ENCODE assay signal across 14 cellular contexts in genomic region chr3:126124148-126124868, GRCh38. TPM values are rescaled to one million over a fixed set of nuclear protein-coding genes. Genes with fewer than 3 reads are reported as not detected.
DNase-seq lines count a peak whose midpoint lies in the region; ATAC-seq and TF ChIP-seq lines count a peak whose summit lies in the region.
"Had no signal": no experiment of that assay in that cellular context is flagged by ENCODE, and none has a peak within 500 bp of the region (broad histone marks: within the 10 kb centered on the region; RNA-seq: fewer than 3 reads in every experiment).

No MANE protein-coding gene starts in this region.

- TF ChIP-seq CTCF in left lung (IDR thresholded peaks at IDR 0.05) (no peak), nephron progenitor cell (IDR thresholded peaks at IDR 0.05) (no peak)

- no peak for ATAC-seq in Right ventricle myocardium inferior
- no peak for ATAC-seq in left lung
- no peak for ATAC-seq in HG03097 (IDR thresholded peaks at IDR 0.05; ENCODE audit: low FRiP score, unreplicated experiment)
- ATAC-seq in HG03045 (IDR thresholded peaks at IDR 0.05; ENCODE audit: unreplicated experiment), result no peak

- H3K9me3 Mint-ChIP-seq in nephron progenitor cell, result no peaks in the 10 kb centered on the region
- H3K9me3 Mint-ChIP-seq: activated T-helper 2 cell treated with anti-CD3 and anti-CD28 coated beads, Interferon-gamma antibody, Interleukin-2, Interleukin-4, amounts not matched to agents 10 μg/mL and 5 μg/mL and 100 μg/mL, durations not matched to agents 14 hours and 24 hours and 36 hours; CD4-positive, alpha-beta T cell had no signal

- H3K27me3 ChIP-seq in left lung, result no peaks in the 10 kb centered on the region
- H3K27me3 ChIP-seq: breast epithelium had no signal

- peaks cover 11% of the 10 kb centered on the region for H3K27me3 Mint-ChIP-seq in nephron progenitor cell (ENCODE audit: low read depth, poor library complexity)
- H3K27me3 Mint-ChIP-seq: CD4-positive, alpha-beta T cell had no signal

- H3K9me3 ChIP-seq in left lung, result no peaks in the 10 kb centered on the region
- H3K9me3 ChIP-seq: breast epithelium had no signal

- peak; percentile 39 for DNase-seq in cardiac septum (ENCODE audit: low spot score)
- no peak for DNase-seq in Right ventricle myocardium inferior (ENCODE audit: missing footprints)
- DNase-seq in NCI-H69 (lab: John Stamatoyannopoulos, UW), result peak; percentile 45
- DNase-seq in left lung, result peak; percentile 16 to 67
- DNase-seq in ureter (ENCODE audit: low spot score), result peak; percentile 39
- no peak for DNase-seq in nephron progenitor cell
- DNase-seq: SIG-M5; stimulated activated CD4-positive, alpha-beta T cell treated with anti-CD3 and anti-CD28 coated beads, Interleukin-4, amount 100 ng/mL, for 4 hours had no signal

- H3K27ac Mint-ChIP-seq in nephron progenitor cell, result no peak overlapping the region
- H3K27ac Mint-ChIP-seq: activated T-helper 2 cell treated with anti-CD3 and anti-CD28 coated beads, Interferon-gamma antibody, Interleukin-2, Interleukin-4, amounts not matched to agents 10 μg/mL and 5 μg/mL and 100 μg/mL, durations not matched to agents 14 hours and 24 hours and 36 hours; CD4-positive, alpha-beta T cell had no signal

- H3K36me3 ChIP-seq in left lung, result no peaks in the 10 kb centered on the region
- H3K36me3 ChIP-seq: breast epithelium had no signal

- H3K4me1 ChIP-seq in left lung, result peaks cover 0 to 4% of the 10 kb centered on the region in 2 donors

- H3K4me3 ChIP-seq in left lung, result no peak overlapping the region
- H3K4me3 ChIP-seq: breast epithelium had no signal

- no peaks in the 10 kb centered on the region for H3K36me3 Mint-ChIP-seq in nephron progenitor cell (ENCODE audit: low read depth)

- no peak overlapping the region for H3K27ac ChIP-seq in left lung
- H3K27ac ChIP-seq: breast epithelium, epithelial cell of prostate had no signal

- intact Hi-C loops in cardiac septum (cut with DNase I) (no loop called here), Right ventricle myocardium inferior (cut with DNase I) (no loop called here), left lung (cut with DNase I) (no loop called here)

- H3K4me1 Mint-ChIP-seq in nephron progenitor cell, result peaks cover 23% of the 10 kb centered on the region

- H3K4me3 Mint-ChIP-seq in nephron progenitor cell, result no peak overlapping the region
- H3K4me3 Mint-ChIP-seq: CD4-positive, alpha-beta T cell had no signal

RNA-seq across cellular contexts. Expression of gene SLC41A3, which starts 40.4 kb away (rescaled TPM):
- total RNA-seq in cardiac septum (35.6 TPM), Right ventricle myocardium inferior (36.2 TPM), left lung (10 to 100 TPM; 35.1 to 48.6 TPM), ureter (72.0 TPM)

RNA-seq across cellular contexts. Expression of gene ALDH1L1, which starts 56.1 kb away (rescaled TPM):
- total RNA-seq in cardiac septum, result 26.8 TPM
- total RNA-seq in Right ventricle myocardium inferior, result 23.1 TPM
- 1 to 10 TPM in 1 of 2 donors, under 1 TPM in 1; 0.90 to 1.8 TPM for total RNA-seq in left lung
- 129 TPM for total RNA-seq in ureter
- total RNA-seq: activated T-helper 2 cell treated with anti-CD3 and anti-CD28 coated beads, Interferon-gamma antibody, Interleukin-2, Interleukin-4, amounts not matched to agents 10 μg/mL and 5 μg/mL and 100 μg/mL, durations not matched to agents 14 hours and 24 hours and 36 hours; CD4-positive, alpha-beta T cell had no signal

Comparison
In these comparisons a context has a peak if more than half of its experiments do, and no peak if none do; other contexts are left out.
1. DNase-seq: peak in cardiac septum (single experiment), NCI-H69 (single experiment), left lung (2 of 2) and ureter (single experiment); none in Right ventricle myocardium inferior (single experiment) and nephron progenitor cell (single experiment).